In genomic region chr22:46650078-46650810, GRCh38 we compare ENCODE assay signal across 13 cellular contexts. TPM values are rescaled to one million over a fixed set of nuclear protein-coding genes. Genes with fewer than 3 reads are reported as not detected.
A peak's percentile ranks its signal among the peaks of the same experiment; 100 is the strongest.
DNase-seq lines count a peak whose midpoint lies in the region; ATAC-seq and TF ChIP-seq lines count a peak whose summit lies in the region.
"Had no signal": no experiment of that assay in that cellular context is flagged by ENCODE, and none has a peak within 500 bp of the region (broad histone marks: within the 10 kb centered on the region; RNA-seq: fewer than 3 reads in every experiment).

No MANE protein-coding gene starts in this region.

- peaks cover 69% of the 10 kb centered on the region for H3K4me1 Mint-ChIP-seq in nephron progenitor cell

- H3K4me3 ChIP-seq in esophagus squamous epithelium (no peak overlapping the region), vagina (no peak overlapping the region)
- H3K4me3 ChIP-seq: coronary artery, skin epidermis, upper lobe of left lung had no signal

- H3K4me1 ChIP-seq in esophagus squamous epithelium (peaks cover 25 to 79% (median 27%) of the 10 kb centered on the region in 3 donors), vagina (peaks cover 55% of the 10 kb centered on the region)

- H3K36me3 Mint-ChIP-seq in nephron progenitor cell (ENCODE audit: low read depth), result peaks cover 14% of the 10 kb centered on the region

- H3K27me3 Mint-ChIP-seq in nephron progenitor cell (ENCODE audit: low read depth, poor library complexity), result no peaks in the 10 kb centered on the region

- intact Hi-C loops in Right ventricle myocardium inferior (cut with DNase I) (loop anchor here (5.0 kb wide), 2 partner anchors 37 to 73 kb away; no protein-coding TSS in a partner anchor), cardiac septum (cut with DNase I) (loop anchor here (5.0 kb wide), 1 partner anchor 37 kb away; no protein-coding TSS in a partner anchor), esophagus squamous epithelium (cut with DNase I) (no loop called here), vagina (cut with DNase I) (no loop called here)

- TF ChIP-seq POLR2A in esophagus squamous epithelium (IDR thresholded peaks at IDR 0.05) (no peak), vagina (IDR thresholded peaks at IDR 0.05) (no peak)

- H3K27ac ChIP-seq in esophagus squamous epithelium, result peak overlapping the region in 3 of 4 donors; percentile 25 to 66 (median 55)
- H3K27ac ChIP-seq in vagina, result peak overlapping the region; percentile 64

- H3K4me3 Mint-ChIP-seq in nephron progenitor cell, result no peak overlapping the region

- H3K9me3 Mint-ChIP-seq in nephron progenitor cell, result peaks cover 6% of the 10 kb centered on the region

- TF ChIP-seq CTCF in esophagus squamous epithelium (IDR thresholded peaks at IDR 0.05) (no peak), nephron progenitor cell (IDR thresholded peaks at IDR 0.05) (no peak), vagina (IDR thresholded peaks at IDR 0.05) (no peak)

- H3K36me3 ChIP-seq in esophagus squamous epithelium (no peaks in the 10 kb centered on the region), vagina (no peaks in the 10 kb centered on the region)
- H3K36me3 ChIP-seq: upper lobe of left lung had no signal

- H3K9me3 ChIP-seq in esophagus squamous epithelium (no peaks in the 10 kb centered on the region), vagina (no peaks in the 10 kb centered on the region)
- H3K9me3 ChIP-seq: upper lobe of left lung had no signal

- no peaks in the 10 kb centered on the region for H3K27me3 ChIP-seq in esophagus squamous epithelium
- no peaks in the 10 kb centered on the region for H3K27me3 ChIP-seq in vagina
- H3K27me3 ChIP-seq: upper lobe of left lung had no signal

- DNase-seq in Right ventricle myocardium inferior (ENCODE audit: missing footprints) (no peak), cardiac septum (ENCODE audit: low spot score) (no peak), esophagus squamous epithelium (lab: John Stamatoyannopoulos, UW) (no peak), nephron progenitor cell (no peak), vagina (ENCODE audit: extremely low spot score in 2 of 2) (no peak), NCI-H2107 (lab: John Stamatoyannopoulos, UW) (no peak)
- DNase-seq: activated CD8-positive, alpha-beta memory T cell treated with anti-CD3 and anti-CD28 coated beads, Interleukin-2, amount 50 U/mL, for 4 hours; NCI-H187 treated with DMSO at 0.1 percent for 48 hours had no signal

- peak overlapping the region; percentile 96 for H3K27ac Mint-ChIP-seq in nephron progenitor cell

- 63 to 83% methylated on average over 4 to 14 of the region's 25 CpGs for WGBS in esophagus squamous epithelium, 2 donors

- ATAC-seq in Right ventricle myocardium inferior, result peak; percentile 39
- ATAC-seq in GM18858 (IDR thresholded peaks at IDR 0.05; ENCODE audit: unreplicated experiment), result no peak
- no peak for ATAC-seq in GM21717 (IDR thresholded peaks at IDR 0.05; ENCODE audit: unreplicated experiment)

RNA-seq across cellular contexts. Expression of gene GRAMD4, which starts 30.1 kb away (rescaled TPM):
- total RNA-seq in Right ventricle myocardium inferior (80.0 TPM), cardiac septum (64.8 TPM), esophagus squamous epithelium (100 to 1,000 TPM in 1 of 4 donors, 10 to 100 TPM in 3; 27.0 to 122 (median 33.3) TPM), vagina (28.7 TPM)

Comparison
In these comparisons a context has a peak if more than half of its experiments do, and no peak if none do; other contexts are left out.
1. intact Hi-C loops: an anchor here in Right ventricle myocardium inferior (5.0 kb wide) and cardiac septum (5.0 kb wide); none called in esophagus squamous epithelium and vagina.